In the genomic region with DNA sequence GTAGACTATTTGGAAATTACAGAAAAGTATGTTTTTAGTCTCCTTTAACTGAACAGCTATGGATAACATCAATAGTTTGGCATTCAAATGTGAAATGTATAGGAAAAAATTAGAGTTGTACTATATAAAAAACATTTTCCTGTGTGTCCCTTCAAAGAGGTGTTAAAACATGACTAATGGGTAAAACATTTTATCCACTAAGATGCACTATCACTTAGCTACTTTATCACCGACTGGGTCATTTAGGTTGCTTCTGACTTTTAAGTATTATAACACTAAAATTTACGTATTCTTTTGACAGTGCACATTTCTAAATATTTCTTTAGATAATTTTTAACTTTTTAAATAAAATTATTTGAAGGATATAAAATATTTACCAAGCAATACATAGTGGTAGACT, we compare ENCODE assay signal across 29 cellular contexts.
A peak's percentile ranks its signal among the peaks of the same experiment; 100 is the strongest.
DNase-seq lines count a peak whose midpoint lies in the region; ATAC-seq, FAIRE-seq and TF ChIP-seq lines count a peak whose summit lies in the region.
"Had no signal": no experiment of that assay in that cellular context is flagged by ENCODE, and none has a peak within 500 bp of the region (broad histone marks: within the 10 kb centered on the region; RNA-seq: fewer than 3 reads in every experiment).

No MANE protein-coding gene starts in this region.

- H3K9me3 ChIP-seq in gastrocnemius medialis (no peaks in the 10 kb centered on the region), prostate gland (no peaks in the 10 kb centered on the region)
- H3K9me3 ChIP-seq: BE2C, HAP-1, heart right ventricle, SK-N-SH, uterus had no signal

- H3K9me3 Mint-ChIP-seq in activated naive CD8-positive, alpha-beta T cell treated with anti-CD3 and anti-CD28 coated beads, Interleukin-2, amount 50 U/mL, for 24 hours = no peaks in the 10 kb centered on the region
- no peaks in the 10 kb centered on the region for H3K9me3 Mint-ChIP-seq in activated naive CD8-positive, alpha-beta T cell treated with anti-CD3 and anti-CD28 coated beads for 36 hours
- H3K9me3 Mint-ChIP-seq: activated CD4-positive, alpha-beta memory T cell treated with anti-CD3 and anti-CD28 coated beads, Interleukin-2, amount 10 ng/mL, durations not matched to agents 7 days and 5 days; memory B cell; neural progenitor cell; stimulated activated naive CD8-positive, alpha-beta T cell treated with anti-CD3 and anti-CD28 coated beads, Interleukin-15, Interleukin-2, amounts not matched to agents 100 ng/mL and 50 ng/mL, for 24 hours; T-helper 1 cell treated with Interleukin-12 subunit alpha and Interleukin-12 subunit beta and Interleukin-4 antibody, amounts not matched to agents 30 μg/mL and 1 μg/mL, for 36 hours had no signal

- H3K27ac ChIP-seq in foreskin keratinocyte (peak overlapping the region; percentile 59), gastrocnemius medialis (peak overlapping the region; percentile 72 to 86 (median 78)), prostate gland (no peak overlapping the region)
- H3K27ac ChIP-seq: dorsolateral prefrontal cortex, HL-60, neural progenitor cell had no signal

- TF ChIP-seq POLR2A in gastrocnemius medialis (IDR thresholded peaks at IDR 0.05) (no peak), prostate gland (IDR thresholded peaks at IDR 0.05) (no peak)

- H3K4me3 Mint-ChIP-seq in activated naive CD8-positive, alpha-beta T cell treated with anti-CD3 and anti-CD28 coated beads, Interleukin-2, amount 50 U/mL, for 24 hours = no peak overlapping the region
- H3K4me3 Mint-ChIP-seq in activated naive CD8-positive, alpha-beta T cell treated with anti-CD3 and anti-CD28 coated beads for 36 hours = no peak overlapping the region
- H3K4me3 Mint-ChIP-seq: activated CD4-positive, alpha-beta memory T cell treated with anti-CD3 and anti-CD28 coated beads, Interleukin-2, amount 10 ng/mL, durations not matched to agents 7 days and 5 days; activated naive CD8-positive, alpha-beta T cell; memory B cell; neural progenitor cell; stimulated activated naive CD8-positive, alpha-beta T cell treated with anti-CD3 and anti-CD28 coated beads, Interleukin-15, Interleukin-2, amounts not matched to agents 100 ng/mL and 50 ng/mL, for 24 hours; T-helper 1 cell treated with Interleukin-12 subunit alpha and Interleukin-12 subunit beta and Interleukin-4 antibody, amounts not matched to agents 30 μg/mL and 1 μg/mL, for 36 hours had no signal

- peak; percentile 64 for ATAC-seq in activated naive CD8-positive, alpha-beta T cell treated with anti-CD3 and anti-CD28 coated beads, Interleukin-2, amount 50 U/mL, for 24 hours
- ATAC-seq in foreskin keratinocyte (no peak), gastrocnemius medialis (no peak), HG02870 (IDR thresholded peaks at IDR 0.05; ENCODE audit: unreplicated experiment) (no peak), left ventricle myocardium superior (no peak)

- peaks cover 28% of the 10 kb centered on the region for H3K4me1 ChIP-seq in foreskin keratinocyte
- H3K4me1 ChIP-seq in gastrocnemius medialis = peaks cover 51 to 60% of the 10 kb centered on the region in 2 donors
- H3K4me1 ChIP-seq in prostate gland (replicated peaks) = peaks cover 8% of the 10 kb centered on the region
- H3K4me1 ChIP-seq: BE2C, neural progenitor cell, uterus had no signal

- intact Hi-C loops in gastrocnemius medialis (cut with DNase I; ENCODE audit: low total_unique reads) = loop anchor here (5.0 kb wide), 1 partner anchor 42 kb away; no protein-coding TSS in a partner anchor
- intact Hi-C loops in left ventricle myocardium superior (cut with micrococcal nuclease) = no loop called here
- intact Hi-C loops in prostate gland (cut with DNase I) = no loop called here

- FAIRE-seq in RCC 7860 (lab: Jason Lieb, UNC) = peak; percentile 83
- FAIRE-seq: GM19239 had no signal

- H3K27me3 ChIP-seq in foreskin keratinocyte = no peaks in the 10 kb centered on the region
- H3K27me3 ChIP-seq in gastrocnemius medialis = no peaks in the 10 kb centered on the region
- H3K27me3 ChIP-seq in prostate gland (replicated peaks; ENCODE audit: insufficient read depth) = no peaks in the 10 kb centered on the region
- H3K27me3 ChIP-seq: BE2C, dorsolateral prefrontal cortex, heart right ventricle, neural progenitor cell, uterus had no signal

- H3K27me3 Mint-ChIP-seq in activated naive CD8-positive, alpha-beta T cell treated with anti-CD3 and anti-CD28 coated beads, Interleukin-2, amount 50 U/mL, for 24 hours = no peaks in the 10 kb centered on the region
- no peaks in the 10 kb centered on the region for H3K27me3 Mint-ChIP-seq in activated naive CD8-positive, alpha-beta T cell treated with anti-CD3 and anti-CD28 coated beads for 36 hours
- H3K27me3 Mint-ChIP-seq: activated CD4-positive, alpha-beta memory T cell treated with anti-CD3 and anti-CD28 coated beads, Interleukin-2, amount 10 ng/mL, durations not matched to agents 7 days and 5 days; activated naive CD8-positive, alpha-beta T cell; memory B cell; stimulated activated naive CD8-positive, alpha-beta T cell treated with anti-CD3 and anti-CD28 coated beads, Interleukin-15, Interleukin-2, amounts not matched to agents 100 ng/mL and 50 ng/mL, for 24 hours had no signal

- in situ Hi-C loops in gastrocnemius medialis (cut with MboI; ENCODE audit: low sequenced_read_pairs in 4 of 4) = no loop called here

- peaks cover 48% of the 10 kb centered on the region for H3K4me1 Mint-ChIP-seq in activated naive CD8-positive, alpha-beta T cell treated with anti-CD3 and anti-CD28 coated beads, Interleukin-2, amount 50 U/mL, for 24 hours
- H3K4me1 Mint-ChIP-seq in activated naive CD8-positive, alpha-beta T cell treated with anti-CD3 and anti-CD28 coated beads for 36 hours = peaks cover 43% of the 10 kb centered on the region
- H3K4me1 Mint-ChIP-seq: neural progenitor cell had no signal

- H3K4me3 ChIP-seq in gastrocnemius medialis = peak overlapping the region in 1 of 4 donors; percentile 18
- H3K4me3 ChIP-seq in prostate gland = no peak overlapping the region
- H3K4me3 ChIP-seq: dorsolateral prefrontal cortex, HAP-1, heart right ventricle, neural progenitor cell, uterus had no signal

- H3K27ac Mint-ChIP-seq in activated naive CD8-positive, alpha-beta T cell treated with anti-CD3 and anti-CD28 coated beads, Interleukin-2, amount 50 U/mL, for 24 hours = no peak overlapping the region
- H3K27ac Mint-ChIP-seq in activated naive CD8-positive, alpha-beta T cell treated with anti-CD3 and anti-CD28 coated beads for 36 hours = no peak overlapping the region
- H3K27ac Mint-ChIP-seq: activated CD4-positive, alpha-beta memory T cell treated with anti-CD3 and anti-CD28 coated beads, Interleukin-2, amount 10 ng/mL, durations not matched to agents 7 days and 5 days; memory B cell; neural progenitor cell; T-helper 1 cell treated with Interleukin-12 subunit alpha and Interleukin-12 subunit beta and Interleukin-4 antibody, amounts not matched to agents 30 μg/mL and 1 μg/mL, for 36 hours had no signal

- 85% methylated on average over 2 of the region's 2 CpGs for WGBS in prostate gland

- no peak for TF ChIP-seq CTCF in foreskin keratinocyte (conservative IDR thresholded peaks at IDR 0.05)
- TF ChIP-seq CTCF in gastrocnemius medialis (IDR thresholded peaks at IDR 0.05 in 4 of 5, conservative IDR thresholded peaks at IDR 0.05 in 1 of 5) = no peak
- TF ChIP-seq CTCF in prostate gland (IDR thresholded peaks at IDR 0.05) = no peak

- no peak for DNase-seq in activated naive CD8-positive, alpha-beta T cell treated with anti-CD3 and anti-CD28 coated beads, Interleukin-2, amount 50 U/mL, for 24 hours
- DNase-seq in activated naive CD8-positive, alpha-beta T cell treated with anti-CD3 and anti-CD28 coated beads for 36 hours = no peak
- DNase-seq in RCC 7860 (ENCODE audit: low spot score) (no peak), foreskin keratinocyte (no peak), gastrocnemius medialis (no peak), left ventricle myocardium superior (no peak), prostate gland (ENCODE audit: low spot score) (no peak)
- DNase-seq: 8988T; activated CD4-positive, alpha-beta memory T cell treated with anti-CD3 and anti-CD28 coated beads, Interleukin-2, amount 10 ng/mL, durations not matched to agents 7 days and 5 days; activated CD4-positive, CD25-positive, alpha-beta regulatory T cell treated with anti-CD3 and anti-CD28 coated beads, Interleukin-2, amount 50 U/mL, for 72 hours; activated T-cell treated with anti-CD3 and anti-CD28 coated beads for 4 hours; BE2C; DMS153; dorsolateral prefrontal cortex; GF-D8; heart right ventricle; Kasumi-1; NCI-H146; SK-N-SH; uterus had no signal

- peaks cover 16% of the 10 kb centered on the region for H3K36me3 Mint-ChIP-seq in activated naive CD8-positive, alpha-beta T cell treated with anti-CD3 and anti-CD28 coated beads, Interleukin-2, amount 50 U/mL, for 24 hours (ENCODE audit: low read depth)
- H3K36me3 Mint-ChIP-seq in activated naive CD8-positive, alpha-beta T cell treated with anti-CD3 and anti-CD28 coated beads for 36 hours = peaks cover 19% of the 10 kb centered on the region

- H3K36me3 ChIP-seq in gastrocnemius medialis (peaks cover 0 to 5% of the 10 kb centered on the region in 2 donors), prostate gland (no peaks in the 10 kb centered on the region)
- H3K36me3 ChIP-seq: BE2C, HAP-1, uterus had no signal

Comparison
In these comparisons a context has a peak if more than half of its experiments do, and no peak if none do; other contexts are left out.
1. H3K27ac ChIP-seq: peak in foreskin keratinocyte (single experiment) and gastrocnemius medialis (4 of 4); none in prostate gland (0 of 2).